ENCODE assay signal across 33 cellular contexts in the genomic region with DNA sequence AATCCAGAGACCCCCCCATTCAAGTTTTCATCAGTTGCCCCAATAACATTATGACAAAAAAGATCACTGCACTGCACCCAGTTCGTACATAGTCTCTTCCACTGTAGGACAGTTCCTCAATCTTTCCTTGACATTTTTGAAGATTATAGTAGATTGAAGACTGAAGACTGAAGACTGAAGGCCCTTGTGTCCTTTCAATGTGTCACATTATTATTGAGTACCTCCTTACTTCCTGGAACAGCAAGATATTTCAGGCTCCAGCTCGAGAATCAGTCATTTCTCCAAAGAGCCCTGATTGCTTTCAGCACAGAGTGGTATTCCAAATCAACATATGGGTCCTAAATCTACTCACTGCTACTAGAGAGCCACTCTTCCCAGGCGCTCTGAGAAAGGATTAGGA.
"Had no signal": no experiment of that assay in that cellular context is flagged by ENCODE, and none has a peak within 500 bp of the region (broad histone marks: within the 10 kb centered on the region; RNA-seq: fewer than 3 reads in every experiment).

No MANE protein-coding gene starts in this region.

- ATAC-seq: activated CD4-positive, CD25-positive, alpha-beta regulatory T cell treated with anti-CD3 and anti-CD28 coated beads, Interleukin-2, amount 50 U/mL, for 24 hours; activated CD8-positive, alpha-beta memory T cell treated with anti-CD3 and anti-CD28 coated beads, Interleukin-2, amount 10 ng/mL, durations not matched to agents 7 days and 5 days; activated CD8-positive, alpha-beta T cell treated with anti-CD3 and anti-CD28 coated beads, Interleukin-2, amount 10 ng/mL, durations not matched to agents 7 days and 5 days; activated naive CD4-positive, alpha-beta T cell treated with anti-CD3 and anti-CD28 coated beads, Interleukin-2, amount 50 U/mL, for 72 hours; gastroesophageal sphincter; T-helper 17 cell had no signal

- H3K4me1 Mint-ChIP-seq: activated B cell treated with CpG ODN at 0.5 μM for 24 hours; activated CD8-positive, alpha-beta memory T cell treated with anti-CD3 and anti-CD28 coated beads, Interleukin-2, amount 10 ng/mL, durations not matched to agents 7 days and 5 days; activated naive CD8-positive, alpha-beta T cell treated with anti-CD3 and anti-CD28 coated beads, Interleukin-2, amount 10 ng/mL, durations not matched to agents 7 days and 5 days; brain; central memory CD8-positive, alpha-beta T cell; endodermal cell; T-helper 17 cell had no signal

- H3K9me3 Mint-ChIP-seq: activated B cell treated with CpG ODN at 0.5 μM for 24 hours; activated naive CD4-positive, alpha-beta T cell treated with anti-CD3 and anti-CD28 coated beads for 36 hours; activated naive CD4-positive, alpha-beta T cell treated with anti-CD3 and anti-CD28 coated beads, Interleukin-2, amount 50 U/mL, for 72 hours; activated naive CD8-positive, alpha-beta T cell treated with anti-CD3 and anti-CD28 coated beads, Interleukin-2, amount 10 ng/mL, durations not matched to agents 7 days and 5 days; activated T-helper 1 cell treated with anti-CD3 and anti-CD28 coated beads, Interleukin-12 subunit alpha, Interleukin-12 subunit beta, Interleukin-2, Interleukin-4 antibody, amounts not matched to agents 30 ng/mL and 10 ng/mL and 1 ng/mL, durations not matched to agents 14 hours and 24 hours and 36 hours; activated T-helper 2 cell treated with anti-CD3 and anti-CD28 coated beads, Interferon-gamma antibody, Interleukin-2, Interleukin-4, amounts not matched to agents 10 μg/mL and 5 μg/mL and 100 μg/mL, durations not matched to agents 14 hours and 24 hours and 36 hours; brain; central memory CD8-positive, alpha-beta T cell; dendritic cell treated with granulocyte-macrophage colony-stimulating factor and Interleukin-4, amounts not matched to agents 40 ng/mL and 50 ng/mL, for 4 days; endodermal cell; T-helper 2 cell treated with Interferon-gamma antibody and Interleukin-4, amounts not matched to agents 5 μg/mL and 100 μg/mL, for 36 hours had no signal

- H3K4me3 ChIP-seq: ascending aorta, breast epithelium, coronary artery, dorsolateral prefrontal cortex, esophagus muscularis mucosa, gastroesophageal sphincter had no signal

- H3K4me1 ChIP-seq: ascending aorta, breast epithelium, gastroesophageal sphincter had no signal

- H3K9me3 ChIP-seq: ascending aorta, breast epithelium, esophagus muscularis mucosa, gastroesophageal sphincter had no signal

- H3K4me3 Mint-ChIP-seq: activated B cell treated with CpG ODN at 0.5 μM for 24 hours; activated CD8-positive, alpha-beta memory T cell treated with anti-CD3 and anti-CD28 coated beads, Interleukin-2, amount 10 ng/mL, durations not matched to agents 7 days and 5 days; activated CD8-positive, alpha-beta T cell treated with anti-CD3 and anti-CD28 coated beads, Interleukin-2, amount 10 ng/mL, durations not matched to agents 7 days and 5 days; activated naive CD4-positive, alpha-beta T cell treated with anti-CD3 and anti-CD28 coated beads for 36 hours; activated naive CD8-positive, alpha-beta T cell treated with anti-CD3 and anti-CD28 coated beads, Interleukin-2, amount 10 ng/mL, durations not matched to agents 7 days and 5 days; activated T-helper 1 cell treated with anti-CD3 and anti-CD28 coated beads, Interleukin-12 subunit alpha, Interleukin-12 subunit beta, Interleukin-2, Interleukin-4 antibody, amounts not matched to agents 30 ng/mL and 10 ng/mL and 1 ng/mL, durations not matched to agents 14 hours and 24 hours and 36 hours; brain; central memory CD8-positive, alpha-beta T cell; dendritic cell treated with granulocyte-macrophage colony-stimulating factor and Interleukin-4, amounts not matched to agents 40 ng/mL and 50 ng/mL, for 4 days; endodermal cell; T-helper 17 cell; T-helper 2 cell treated with Interferon-gamma antibody and Interleukin-4, amounts not matched to agents 5 μg/mL and 100 μg/mL, for 36 hours had no signal

- H3K36me3 Mint-ChIP-seq: activated naive CD4-positive, alpha-beta T cell treated with anti-CD3 and anti-CD28 coated beads, Interleukin-2, amount 50 U/mL, for 72 hours had no signal

- H3K27me3 Mint-ChIP-seq: activated B cell treated with CpG ODN at 0.5 μM for 24 hours; activated CD8-positive, alpha-beta memory T cell treated with anti-CD3 and anti-CD28 coated beads, Interleukin-2, amount 10 ng/mL, durations not matched to agents 7 days and 5 days; activated naive CD8-positive, alpha-beta T cell treated with anti-CD3 and anti-CD28 coated beads, Interleukin-2, amount 10 ng/mL, durations not matched to agents 7 days and 5 days; brain; central memory CD8-positive, alpha-beta T cell; dendritic cell treated with granulocyte-macrophage colony-stimulating factor and Interleukin-4, amounts not matched to agents 40 ng/mL and 50 ng/mL, for 4 days; T-helper 17 cell had no signal

- H3K27me3 ChIP-seq: ascending aorta, breast epithelium, dorsolateral prefrontal cortex, esophagus muscularis mucosa, gastroesophageal sphincter had no signal

- H3K27ac ChIP-seq: ascending aorta, breast epithelium, coronary artery, dorsolateral prefrontal cortex, esophagus muscularis mucosa, gastroesophageal sphincter, WERI-Rb-1 had no signal

- DNase-seq: activated B cell treated with CpG ODN at 0.5 μM for 24 hours; activated CD4-positive, alpha-beta T cell treated with anti-CD3 and anti-CD28 coated beads for 48 hours; activated CD4-positive, alpha-beta T cell treated with anti-CD3 and anti-CD28 coated beads, Interleukin-2, amount 50 U/mL, for 1 hour; activated CD4-positive, alpha-beta T cell treated with anti-CD3 and anti-CD28 coated beads, Interleukin-2, amount 50 U/mL, for 48 hours; activated CD8-positive, alpha-beta memory T cell treated with anti-CD3 and anti-CD28 coated beads, Interleukin-2, amount 10 ng/mL, durations not matched to agents 7 days and 5 days; activated CD8-positive, alpha-beta memory T cell treated with anti-CD3 and anti-CD28 coated beads, Interleukin-2, amount 50 U/mL, for 4 hours; activated CD8-positive, alpha-beta T cell treated with anti-CD3 and anti-CD28 coated beads, Interleukin-2, amount 10 ng/mL, durations not matched to agents 7 days and 5 days; activated effector memory CD4-positive, alpha-beta T cell treated with anti-CD3 and anti-CD28 coated beads, Interleukin-2, amount 50 U/mL, for 16 hours; activated naive CD4-positive, alpha-beta T cell treated with anti-CD3 and anti-CD28 coated beads for 36 hours; activated naive CD8-positive, alpha-beta T cell treated with anti-CD3 and anti-CD28 coated beads, Interleukin-2, amount 10 ng/mL, durations not matched to agents 7 days and 5 days; activated T-cell treated with anti-CD3 and anti-CD28 coated beads, Interleukin-2, amount 50 U/mL, for 1 hour; activated T-cell treated with anti-CD3 and anti-CD28 coated beads, Interleukin-2, amount 50 U/mL, for 48 hours; dorsolateral prefrontal cortex; effector memory CD4-positive, alpha-beta T cell; endodermal cell; foreskin melanocyte; T-helper 1 cell; T-helper 17 cell; T1000; WERI-Rb-1 had no signal

- H3K27ac Mint-ChIP-seq: activated B cell treated with CpG ODN at 0.5 μM for 24 hours; activated CD8-positive, alpha-beta memory T cell treated with anti-CD3 and anti-CD28 coated beads, Interleukin-2, amount 10 ng/mL, durations not matched to agents 7 days and 5 days; activated CD8-positive, alpha-beta T cell treated with anti-CD3 and anti-CD28 coated beads, Interleukin-2, amount 10 ng/mL, durations not matched to agents 7 days and 5 days; activated naive CD4-positive, alpha-beta T cell treated with anti-CD3 and anti-CD28 coated beads for 36 hours; activated naive CD4-positive, alpha-beta T cell treated with anti-CD3 and anti-CD28 coated beads, Interleukin-2, amount 50 U/mL, for 72 hours; activated naive CD8-positive, alpha-beta T cell treated with anti-CD3 and anti-CD28 coated beads, Interleukin-2, amount 10 ng/mL, durations not matched to agents 7 days and 5 days; activated T-helper 1 cell treated with anti-CD3 and anti-CD28 coated beads, Interleukin-12 subunit alpha, Interleukin-12 subunit beta, Interleukin-2, Interleukin-4 antibody, amounts not matched to agents 30 ng/mL and 10 ng/mL and 1 ng/mL, durations not matched to agents 14 hours and 24 hours and 36 hours; activated T-helper 2 cell treated with anti-CD3 and anti-CD28 coated beads, Interferon-gamma antibody, Interleukin-2, Interleukin-4, amounts not matched to agents 10 μg/mL and 5 μg/mL and 100 μg/mL, durations not matched to agents 14 hours and 24 hours and 36 hours; brain; dendritic cell treated with granulocyte-macrophage colony-stimulating factor and Interleukin-4, amounts not matched to agents 40 ng/mL and 50 ng/mL, for 4 days; endodermal cell; T-helper 17 cell; T-helper 2 cell treated with Interferon-gamma antibody and Interleukin-4, amounts not matched to agents 5 μg/mL and 100 μg/mL, for 36 hours had no signal
